In genomic region chr19:40751065-40751923, GRCh38 we compare ENCODE assay signal across 8 cellular contexts. TPM values are rescaled to one million over a fixed set of nuclear protein-coding genes. Genes with fewer than 3 reads are reported as not detected.
A peak's percentile ranks its signal among the peaks of the same experiment; 100 is the strongest.
DNase-seq lines count a peak whose midpoint lies in the region; TF ChIP-seq lines count a peak whose summit lies in the region.

Gene SNRPA (plus strand): TSS chr19:40751203. CDS start chr19:40751409, 206 bp downstream.

- H3K36me3 Mint-ChIP-seq in HFFc6 (ENCODE audit: low read depth), result peaks cover 40% of the 10 kb centered on the region

- peak; percentile 31 for TF ChIP-seq POLR2A in NB4 (IDR thresholded peaks at IDR 0.05; ENCODE audit: extremely low read depth, insufficient read length)

- TF ChIP-seq CTCF in HFFc6 (IDR thresholded peaks at IDR 0.05), result no peak
- TF ChIP-seq CTCF in NB4 (IDR thresholded peaks at IDR 0.05; ENCODE audit: low read depth, low read length), result no peak

- H3K9ac ChIP-seq in SK-N-MC (ENCODE audit: insufficient read length), result peak within 1 kb of the TSS; percentile 100

- peak within 1 kb of the TSS; percentile 88 for H3K4me3 ChIP-seq in NB4 (ENCODE audit: low read depth, low read length)
- H3K4me3 ChIP-seq in SK-N-MC, result peak within 1 kb of the TSS; percentile 97

- H3K27me3 Mint-ChIP-seq in HFFc6 (ENCODE audit: insufficient read depth), result peaks cover 4% of the 10 kb centered on the region

- peak within 1 kb of the TSS; percentile 96 for H3K4me3 Mint-ChIP-seq in HFFc6

- peaks cover 42% of the 10 kb centered on the region for H3K4me1 Mint-ChIP-seq in HFFc6 (ENCODE audit: low read depth)

- no peaks in the 10 kb centered on the region for H3K9me3 Mint-ChIP-seq in HFFc6

- peak within 1 kb of the TSS; percentile 96 for H3K27ac Mint-ChIP-seq in HFFc6

- peaks cover 35% of the 10 kb centered on the region for H3K36me3 ChIP-seq in SK-N-MC (ENCODE audit: insufficient read depth, low read length)

- DNase-seq in GM04503 (ENCODE audit: low read depth), result peak; percentile 90
- peak; percentile 97 for DNase-seq in HFFc6
- DNase-seq in NB4 (ENCODE audit: low read depth), result peak; percentile 94
- peak; percentile 96 for DNase-seq in SK-N-MC (ENCODE audit: low read depth, low spot score)
- DNase-seq in activated naive CD4-positive, alpha-beta T cell treated with anti-CD3 and anti-CD28 coated beads, Interleukin-2, amount 50 U/mL, for 16 hours, result peak; percentile 97
- peak; percentile 98 for DNase-seq in globus pallidus (ENCODE audit: low spot score)
- DNase-seq in nucleus accumbens (lab: John Stamatoyannopoulos, UW), result peak in 54 of 56 donors; percentile 80 to 100 (median 99)

- H3K27ac ChIP-seq in SK-N-MC, result peak within 1 kb of the TSS; percentile 98
- peak within 1 kb of the TSS; percentile 91 for H3K27ac ChIP-seq in temporal lobe (ENCODE audit: low read depth, low read length)

- no peaks in the 10 kb centered on the region for H3K9me3 ChIP-seq in SK-N-MC (ENCODE audit: low read depth, low read length)

RNA-seq across cellular contexts. Expression of gene SNRPA, which starts in this region (rescaled TPM):
- total RNA-seq in HFFc6 (2021; fragmentation: NEBNext Ultra II Directional; extraction: Animal tissue kit (Norgen Biotek cat#: 25700)), result 100 to 1,000 TPM in 4 of 6 experiments, 10 to 100 TPM in 2; 87.8 to 120 (median 104) TPM
- total RNA-seq in temporal lobe, result 11.3 TPM

Comparison
In these comparisons a context has a peak if more than half of its experiments do, and no peak if none do; other contexts are left out.
1. Peak in every context shown above with its lines: DNase-seq, H3K4me3 ChIP-seq and H3K27ac ChIP-seq.